10 cellular contexts compared by ENCODE assay signal in genomic region chr4:17812125-17812524, GRCh38. TPM values are rescaled to one million over a fixed set of nuclear protein-coding genes. Genes with fewer than 3 reads are reported as not detected.
DNase-seq lines count a peak whose midpoint lies in the region; ATAC-seq and TF ChIP-seq lines count a peak whose summit lies in the region.
"Had no signal": no experiment of that assay in that cellular context is flagged by ENCODE, and none has a peak within 500 bp of the region (broad histone marks: within the 10 kb centered on the region; RNA-seq: fewer than 3 reads in every experiment).

No MANE protein-coding gene starts in this region.

- no peak for ATAC-seq in GM18511 (IDR thresholded peaks at IDR 0.05; ENCODE audit: unreplicated experiment)

- H3K4me3 ChIP-seq in BLaER1 (peak overlapping the region; percentile 90), HFF-Myc (replicated peaks; ENCODE audit: low read depth, low read length) (peak overlapping the region; percentile 58), iPS-18a (ENCODE audit: low read length) (peak overlapping the region; percentile 73)

- CTCF ChIA-PET in activated CD4-positive, alpha-beta memory T cell treated with anti-CD3 and anti-CD28 coated beads, Interleukin-2, amount 10 ng/mL, durations not matched to agents 7 days and 5 days (lab: Charles Lee) = no interaction called here

- peak overlapping the region; percentile 98 for H3K9ac ChIP-seq in BLaER1
- peak overlapping the region; percentile 99 for H3K9ac ChIP-seq in iPS-18a (ENCODE audit: low read length)

- H3K9me3 ChIP-seq in BLaER1 = no peaks in the 10 kb centered on the region
- no peaks in the 10 kb centered on the region for H3K9me3 ChIP-seq in iPS-18a (ENCODE audit: control insufficient read depth, low read depth, low read length)

- peaks cover 80% of the 10 kb centered on the region for H3K36me3 Mint-ChIP-seq in activated CD4-positive, alpha-beta memory T cell treated with anti-CD3 and anti-CD28 coated beads, Interleukin-2, amount 10 ng/mL, durations not matched to agents 7 days and 5 days (ENCODE audit: low read depth)

- H3K9me3 Mint-ChIP-seq in activated CD4-positive, alpha-beta memory T cell treated with anti-CD3 and anti-CD28 coated beads, Interleukin-2, amount 10 ng/mL, durations not matched to agents 7 days and 5 days = no peaks in the 10 kb centered on the region

- H3K27me3 Mint-ChIP-seq in activated CD4-positive, alpha-beta memory T cell treated with anti-CD3 and anti-CD28 coated beads, Interleukin-2, amount 10 ng/mL, durations not matched to agents 7 days and 5 days = no peaks in the 10 kb centered on the region

- H3K27ac ChIP-seq in BLaER1 = peak overlapping the region; percentile 98; the same call in 1 of the 2 replicates
- H3K27ac ChIP-seq in iPS-18a (ENCODE audit: low read length) = no peak overlapping the region

- peaks cover 48% of the 10 kb centered on the region for H4K20me1 ChIP-seq in BLaER1

- H3K4me1 Mint-ChIP-seq in activated CD4-positive, alpha-beta memory T cell treated with anti-CD3 and anti-CD28 coated beads, Interleukin-2, amount 10 ng/mL, durations not matched to agents 7 days and 5 days = peaks cover 55% of the 10 kb centered on the region

- peak overlapping the region; percentile 91 for H3K4me3 Mint-ChIP-seq in activated CD4-positive, alpha-beta memory T cell treated with anti-CD3 and anti-CD28 coated beads, Interleukin-2, amount 10 ng/mL, durations not matched to agents 7 days and 5 days

- no peak for TF ChIP-seq CTCF in HFF-Myc (IDR thresholded peaks at IDR 0.05; ENCODE audit: low read depth, low read length, missing control alignments)

- H3K27me3 ChIP-seq in BLaER1 = no peaks in the 10 kb centered on the region
- no peaks in the 10 kb centered on the region for H3K27me3 ChIP-seq in iPS-18a (ENCODE audit: control insufficient read depth, insufficient read depth, low read length)

- H3K4me1 ChIP-seq in BLaER1 (peaks cover 36% of the 10 kb centered on the region), iPS-18a (ENCODE audit: control insufficient read depth, low read depth, low read length) (peaks cover 10% of the 10 kb centered on the region)

- H3K27ac Mint-ChIP-seq in activated CD4-positive, alpha-beta memory T cell treated with anti-CD3 and anti-CD28 coated beads, Interleukin-2, amount 10 ng/mL, durations not matched to agents 7 days and 5 days = peak overlapping the region; percentile 96

- peaks cover 36% of the 10 kb centered on the region for H3K36me3 ChIP-seq in BLaER1
- H3K36me3 ChIP-seq in iPS-18a (ENCODE audit: control insufficient read depth, low read depth, low read length) = peaks cover 31% of the 10 kb centered on the region

- H3K4me2 ChIP-seq in BLaER1 = peak overlapping the region; percentile 79

- DNase-seq in HFF-Myc (ENCODE audit: extremely low read depth, low read depth) (no peak), SIG-M5 (lab: John Stamatoyannopoulos, UW) (no peak), NCI-H2171 treated with DMSO at 0.1 percent for 48 hours (lab: John Stamatoyannopoulos, UW) (no peak)
- DNase-seq in activated CD4-positive, alpha-beta memory T cell treated with anti-CD3 and anti-CD28 coated beads, Interleukin-2, amount 10 ng/mL, durations not matched to agents 7 days and 5 days = no peak
- no peak for DNase-seq in activated CD4-positive, CD25-positive, alpha-beta regulatory T cell treated with anti-CD3 and anti-CD28 coated beads, Interleukin-2, amount 50 U/mL, for 72 hours
- DNase-seq: NCI-H524 treated with DMSO at 0.1 percent for 48 hours had no signal

- POLR2A ChIA-PET in activated CD4-positive, alpha-beta memory T cell treated with anti-CD3 and anti-CD28 coated beads, Interleukin-2, amount 10 ng/mL, durations not matched to agents 7 days and 5 days (lab: Charles Lee) = interaction anchor here (1.3 to 6.2 kb wide), 5 partner anchors 14 to 263 kb away, joined by 3 to 76 read pairs (median 14); partner anchors contain the start of genes LAP3 and MED28

RNA-seq across cellular contexts. Expression of gene NCAPG, which starts 1.3 kb away (rescaled TPM):
- total RNA-seq in activated CD4-positive, alpha-beta memory T cell treated with anti-CD3 and anti-CD28 coated beads, Interleukin-2, amount 10 ng/mL, durations not matched to agents 7 days and 5 days = 10 to 100 TPM; 77.7 to 82.3 TPM

RNA-seq across cellular contexts. Expression of gene DCAF16, which starts 1.6 kb away (rescaled TPM):
- 10 to 100 TPM; 41.7 to 42.0 TPM for total RNA-seq in activated CD4-positive, alpha-beta memory T cell treated with anti-CD3 and anti-CD28 coated beads, Interleukin-2, amount 10 ng/mL, durations not matched to agents 7 days and 5 days

RNA-seq across cellular contexts. Expression of gene FAM184B, which starts 30.7 kb away (rescaled TPM):
- total RNA-seq in activated CD4-positive, alpha-beta memory T cell treated with anti-CD3 and anti-CD28 coated beads, Interleukin-2, amount 10 ng/mL, durations not matched to agents 7 days and 5 days = not detected
- total RNA-seq: glomerular endothelial cell had no signal
